Comparison of ENCODE assay signal across 10 cellular contexts in the genomic region with DNA sequence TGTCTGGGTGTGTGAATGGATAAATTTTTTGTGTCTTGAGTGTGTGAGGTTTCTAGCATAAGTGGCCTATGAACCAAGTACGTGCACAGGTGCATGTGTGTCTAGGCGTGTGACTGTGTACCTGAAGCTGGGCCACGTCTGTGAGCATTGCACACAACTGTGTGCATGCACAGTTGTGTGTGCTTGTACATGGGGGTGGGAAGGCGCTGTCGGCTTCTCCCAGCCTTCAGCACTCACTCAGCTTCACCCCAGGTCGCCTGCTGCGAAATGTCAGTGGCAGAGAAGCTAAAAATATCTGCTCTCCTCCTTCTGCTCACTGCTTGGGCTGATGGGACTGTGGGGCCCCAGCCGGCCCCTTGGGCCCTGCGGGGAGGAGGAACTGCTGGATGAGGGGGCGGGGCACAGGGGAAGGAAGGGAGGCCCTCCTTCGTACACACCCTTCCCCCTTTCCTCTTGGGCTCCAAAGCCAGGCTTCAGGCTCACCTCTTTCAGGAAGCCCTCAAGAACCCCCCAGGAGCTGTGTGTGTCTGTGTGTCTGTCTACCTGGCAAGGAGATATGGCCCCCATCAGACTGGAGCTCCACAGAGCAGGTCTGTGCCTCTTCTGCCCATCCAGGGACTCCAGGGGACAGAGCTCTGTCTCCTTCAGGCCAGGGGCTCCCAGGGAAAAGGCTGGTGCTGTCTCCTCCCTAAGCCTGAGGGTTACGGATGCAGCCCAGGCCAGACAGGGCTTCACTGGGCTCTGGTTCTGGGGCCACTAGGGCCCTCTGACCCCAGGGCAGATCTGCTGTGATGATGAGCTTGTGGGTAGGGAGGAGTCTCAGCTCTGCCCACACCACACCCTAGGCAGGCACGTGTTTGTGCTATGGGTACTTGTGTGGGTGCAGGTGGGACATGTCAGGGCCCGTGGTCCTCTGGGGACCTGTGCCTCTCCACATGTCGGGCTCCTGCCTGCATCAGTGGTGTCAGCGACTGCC. TPM values are rescaled to one million over a fixed set of nuclear protein-coding genes. Genes with fewer than 3 reads are reported as not detected.
A peak's percentile ranks its signal among the peaks of the same experiment; 100 is the strongest.
DNase-seq lines count a peak whose midpoint lies in the region; ATAC-seq, FAIRE-seq and TF ChIP-seq lines count a peak whose summit lies in the region.
"Had no signal": no experiment of that assay in that cellular context is flagged by ENCODE, and none has a peak within 500 bp of the region (broad histone marks: within the 10 kb centered on the region; RNA-seq: fewer than 3 reads in every experiment).

No MANE protein-coding gene starts in this region.

- peak overlapping the region; percentile 86 for H3K27ac Mint-ChIP-seq in astrocyte (ENCODE audit: unreplicated experiment)

- no peaks in the 10 kb centered on the region for H3K27me3 Mint-ChIP-seq in astrocyte (ENCODE audit: low read depth, unreplicated experiment)

- no peak overlapping the region for H2AFZ ChIP-seq in astrocyte (ENCODE audit: low read depth, low read length)

- peaks cover 3% of the 10 kb centered on the region for H3K9me3 Mint-ChIP-seq in astrocyte (ENCODE audit: unreplicated experiment)

- no peak for FAIRE-seq in astrocyte (lab: Jason Lieb, UNC)
- FAIRE-seq: A204.1, endothelial cell of umbilical vein had no signal

- H3K36me3 ChIP-seq in RWPE2 (ENCODE audit: low read depth) (no peaks in the 10 kb centered on the region), astrocyte (ENCODE audit: insufficient read depth, low read length) (no peaks in the 10 kb centered on the region), iPS-15b (ENCODE audit: control insufficient read depth, insufficient read depth, low read length) (no peaks in the 10 kb centered on the region), spleen (no peaks in the 10 kb centered on the region)

- H3K4me1 ChIP-seq in RWPE2 (ENCODE audit: insufficient read depth, poor library complexity, severe bottlenecking) = peaks cover 49% of the 10 kb centered on the region
- H3K4me1 ChIP-seq in astrocyte (ENCODE audit: insufficient read depth, low read length) = peaks cover 26% of the 10 kb centered on the region
- H3K4me1 ChIP-seq in iPS-15b (ENCODE audit: control insufficient read depth, insufficient read depth, low read length) = peaks cover 40% of the 10 kb centered on the region
- H3K4me1 ChIP-seq in spleen = peaks cover 49 to 100% (median 84%) of the 10 kb centered on the region in 6 donors

- H3K27me3 ChIP-seq in RWPE2 (ENCODE audit: insufficient read depth, poor library complexity, severe bottlenecking) (no peaks in the 10 kb centered on the region), astrocyte (ENCODE audit: insufficient read depth, low read length) (peaks cover 3% of the 10 kb centered on the region), iPS-15b (ENCODE audit: control insufficient read depth, insufficient read depth, low read length) (no peaks in the 10 kb centered on the region), spleen (replicated peaks in 1 of 7) (peaks cover 0 to 18% (median 0%) of the 10 kb centered on the region in 7 donors)

- DNase-seq in NCI-H1092 treated with DMSO at 0.1 percent for 48 hours (lab: John Stamatoyannopoulos, UW) (peak; percentile 33), NCI-H1092 (lab: John Stamatoyannopoulos, UW) (no peak), HK-2 (ENCODE audit: unreplicated experiment) (peak; percentile 49), RWPE2 (ENCODE audit: low spot score) (no peak), astrocyte (ENCODE audit: low read depth) (no peak), spleen (peak; percentile 92)

- no peak for TF ChIP-seq POLR2A in spleen (IDR thresholded peaks at IDR 0.05)

- H3K4me2 ChIP-seq in astrocyte (ENCODE audit: low read length) = peak overlapping the region; percentile 31

- H3K36me3 Mint-ChIP-seq in astrocyte (ENCODE audit: low read depth, unreplicated experiment) = peaks cover 6% of the 10 kb centered on the region

- no peaks in the 10 kb centered on the region for H3K9me3 ChIP-seq in RWPE2 (ENCODE audit: severe bottlenecking)
- no peaks in the 10 kb centered on the region for H3K9me3 ChIP-seq in astrocyte (ENCODE audit: insufficient read depth, low read depth, low read length)
- H3K9me3 ChIP-seq in iPS-15b (ENCODE audit: control insufficient read depth, insufficient read depth, low read length) = no peaks in the 10 kb centered on the region
- no peaks in the 10 kb centered on the region for H3K9me3 ChIP-seq in spleen

- no peak for TF ChIP-seq CTCF in RWPE2 (IDR thresholded peaks at IDR 0.05; ENCODE audit: poor library complexity, severe bottlenecking)
- no peak for TF ChIP-seq CTCF in astrocyte (IDR thresholded peaks at IDR 0.05; ENCODE audit: insufficient read depth, low read depth, low read length)
- no peak for TF ChIP-seq CTCF in spleen (IDR thresholded peaks at IDR 0.05 in 8 of 11, conservative IDR thresholded peaks at IDR 0.05 in 3 of 11)

- H3K4me3 Mint-ChIP-seq in astrocyte (ENCODE audit: unreplicated experiment) = peak overlapping the region; percentile 77

- H3K4me1 Mint-ChIP-seq in astrocyte (ENCODE audit: low read depth, unreplicated experiment) = peaks cover 65% of the 10 kb centered on the region

- H3K27ac ChIP-seq in RWPE2 (ENCODE audit: poor library complexity, severe bottlenecking) (peak overlapping the region; percentile 77), astrocyte (ENCODE audit: low read depth, low read length) (no peak overlapping the region), spleen (peak overlapping the region; percentile 22 to 85 (median 80))

- H3K9ac ChIP-seq in astrocyte (ENCODE audit: low read length) = no peak overlapping the region
- no peak overlapping the region for H3K9ac ChIP-seq in iPS-15b (ENCODE audit: low read depth, low read length)

- ATAC-seq in RWPE2 (ENCODE audit: low read depth) (peak; percentile 6; the same call in 2 of the 3 replicates), GM18858 (IDR thresholded peaks at IDR 0.05; ENCODE audit: unreplicated experiment) (no peak)

- H3K4me3 ChIP-seq in RWPE2 (ENCODE audit: severe bottlenecking) (no peak overlapping the region), astrocyte (ENCODE audit: insufficient read depth, low read depth, low read length) (no peak overlapping the region), iPS-15b (ENCODE audit: low read depth, low read length) (peak overlapping the region; percentile 16), spleen (peak overlapping the region in 7 of 8 donors; percentile 12 to 67 (median 19))

- H3K79me2 ChIP-seq in astrocyte (ENCODE audit: insufficient read depth, low read length) = no peaks in the 10 kb centered on the region

- intact Hi-C loops in spleen (cut with DNase I; ENCODE audit: low total_unique reads) = no loop called here

- H4K20me1 ChIP-seq in astrocyte (ENCODE audit: insufficient read depth, low read length) = peaks cover 10% of the 10 kb centered on the region

- 18 to 24% (median 20%) methylated on average over 10 to 16 of the region's 16 CpGs for WGBS in spleen, 5 donors

RNA-seq across cellular contexts. Expression of a gene that starts 35.6 kb away (rescaled TPM):
- total RNA-seq in astrocyte = 86.9 and 88.0 TPM in 2 replicates
- 100 to 1,000 TPM in 4 of 7 donors, 10 to 100 TPM in 3; 92.1 to 196 (median 129) TPM for total RNA-seq in spleen
- polyA plus RNA-seq in spleen = 10 to 100 TPM; 17.2 to 36.8 (median 23.5) TPM

Comparison
In these comparisons a context has a peak if more than half of its experiments do, and no peak if none do; other contexts are left out.
1. DNase-seq: peak in NCI-H1092 treated with DMSO at 0.1 percent for 48 hours (single experiment), HK-2 (single experiment) and spleen (single experiment); none in NCI-H1092 (single experiment), RWPE2 (single experiment) and astrocyte (single experiment).
2. H3K4me3 ChIP-seq: peak in iPS-15b (single experiment) and spleen (7 of 8); none in RWPE2 (single experiment) and astrocyte (single experiment).